ENCODE assay signal across 22 cellular contexts in the genomic region with DNA sequence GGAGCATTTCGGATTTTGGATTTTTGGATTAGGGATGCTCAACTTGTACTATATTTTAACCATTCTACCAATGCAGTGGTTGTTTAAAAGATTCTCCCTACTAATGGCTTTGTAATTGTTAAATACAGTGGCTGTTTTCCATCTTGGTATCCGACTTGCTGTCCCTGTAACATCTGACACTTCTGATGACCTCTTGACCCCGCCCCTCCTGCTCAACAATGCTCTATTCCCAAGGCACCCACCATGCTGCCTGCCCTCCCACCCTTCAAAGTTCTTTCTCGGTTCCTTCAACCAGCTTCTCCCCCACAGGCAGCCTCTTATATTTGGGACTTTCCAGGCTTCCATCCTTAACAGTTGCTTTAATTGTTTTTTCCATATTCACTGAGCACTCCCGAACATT. TPM values are rescaled to one million over a fixed set of nuclear protein-coding genes. Genes with fewer than 3 reads are reported as not detected.
A peak's percentile ranks its signal among the peaks of the same experiment; 100 is the strongest.
DNase-seq lines count a peak whose midpoint lies in the region; ATAC-seq, FAIRE-seq and TF ChIP-seq lines count a peak whose summit lies in the region.
"Had no signal": no experiment of that assay in that cellular context is flagged by ENCODE, and none has a peak within 500 bp of the region (broad histone marks: within the 10 kb centered on the region; RNA-seq: fewer than 3 reads in every experiment).

No MANE protein-coding gene starts in this region.

- ATAC-seq in GM12878 (no peak), HG03039 (IDR thresholded peaks at IDR 0.05; ENCODE audit: unreplicated experiment) (no peak), GM18909 (IDR thresholded peaks at IDR 0.05; ENCODE audit: poor library complexity, unreplicated experiment) (no peak), GM21447 (IDR thresholded peaks at IDR 0.05; ENCODE audit: unreplicated experiment) (no peak)
- ATAC-seq: HepG2 had no signal

- DNase-seq in GM12878 (ENCODE audit: low read depth, low spot score) (no peak), neural progenitor cell (ENCODE audit: low spot score) (peak; percentile 29), D341Med (ENCODE audit: low spot score) (no peak)
- DNase-seq: ACHN; CD4-positive, CD25-positive, alpha-beta regulatory T cell; DMS79; GM23248; KG1; NCI-H1417 treated with DMSO at 0.1 percent for 48 hours; NCI-H2029 treated with DMSO at 0.1 percent for 48 hours; NCI-H2171 treated with DMSO at 0.1 percent for 48 hours; NCI-H446 treated with DMSO at 0.1 percent for 48 hours; NK-92 treated with Interleukin-12 subunit alpha and Interleukin-12 subunit beta, amount 100 ng/mL, for 24 hours; SHP77 had no signal

- H3K4me1 ChIP-seq in HUES48 (ENCODE audit: control insufficient read depth, insufficient read depth, low read length) (peaks cover 26% of the 10 kb centered on the region), GM12878 (ENCODE audit: control insufficient read depth, insufficient read depth, low read length) (peaks cover 3% of the 10 kb centered on the region; the same call in 1 of the 2 replicates), iPS-15b (ENCODE audit: control insufficient read depth, insufficient read depth, low read length) (peaks cover 21% of the 10 kb centered on the region), neural progenitor cell (peaks cover 40% of the 10 kb centered on the region)

- no peak for FAIRE-seq in GM12878 (lab: Jason Lieb, UNC)
- FAIRE-seq: D721Med, HepG2 had no signal

- no peaks in the 10 kb centered on the region for H3K9me3 Mint-ChIP-seq in neural progenitor cell

- H3K4me2 ChIP-seq in GM12878 (ENCODE audit: control insufficient read depth, insufficient read depth) (no peak overlapping the region), neural progenitor cell (peak overlapping the region; percentile 78)

- H3K79me2 ChIP-seq in GM12878 (ENCODE audit: control insufficient read depth, insufficient read depth, low read length): no peaks in the 10 kb centered on the region
- no peaks in the 10 kb centered on the region for H3K79me2 ChIP-seq in neural progenitor cell (ENCODE audit: low read depth)

- H3F3A ChIP-seq in neural progenitor cell (ENCODE audit: low read depth): peaks cover 23% of the 10 kb centered on the region

- TF ChIP-seq EP300 in GM12878 (IDR thresholded peaks at IDR 0.05; ENCODE audit: borderline replicate concordance in 1 of 2, control insufficient read depth in 1 of 2, low read depth in 2 of 2, low read length in 2 of 2): no peak

- H3K36me3 ChIP-seq in HUES48 (ENCODE audit: control insufficient read depth, insufficient read depth, low read length): no peaks in the 10 kb centered on the region
- no peaks in the 10 kb centered on the region for H3K36me3 ChIP-seq in GM12878 (ENCODE audit: control insufficient read depth in 2 of 2, insufficient read depth in 2 of 2, low read length in 1 of 2)
- H3K36me3 ChIP-seq in iPS-15b (ENCODE audit: control insufficient read depth, insufficient read depth, low read length): no peaks in the 10 kb centered on the region
- H3K36me3 ChIP-seq in neural progenitor cell: no peaks in the 10 kb centered on the region

- H3K9ac ChIP-seq in HUES48 (ENCODE audit: low read depth, low read length) (no peak overlapping the region), GM12878 (ENCODE audit: control insufficient read depth, insufficient read depth, low read length) (no peak overlapping the region), iPS-15b (ENCODE audit: low read depth, low read length) (no peak overlapping the region), neural progenitor cell (no peak overlapping the region)
- H3K9ac ChIP-seq: GM23248 had no signal

- SMC1A ChIA-PET in GM12878 (lab: Charles Lee; ENCODE audit: uncharacterized antibody, unreplicated experiment): interaction anchor here (1.6 to 7.1 kb wide), 5 partner anchors 20 to 223 kb away, joined by 3 to 70 read pairs (median 39); no protein-coding TSS in a partner anchor

- intact Hi-C loops in GM12878 (cut with micrococcal nuclease; ENCODE audit: unreplicated experiment): no loop called here

- peak overlapping the region; percentile 82 for H3K4me3 Mint-ChIP-seq in neural progenitor cell

- H4K20me1 ChIP-seq in GM12878 (ENCODE audit: control insufficient read depth, insufficient read depth) (no peaks in the 10 kb centered on the region), neural progenitor cell (ENCODE audit: low read depth) (no peaks in the 10 kb centered on the region)

- H3K36me3 Mint-ChIP-seq in neural progenitor cell: peaks cover 4% of the 10 kb centered on the region
- H3K36me3 Mint-ChIP-seq: CD4-positive, CD25-positive, alpha-beta regulatory T cell had no signal

- in situ Hi-C loops in GM12878 (cut with MboI): no loop called here

- H3K27me3 Mint-ChIP-seq in neural progenitor cell (ENCODE audit: insufficient read depth, low read depth): peaks cover 4% of the 10 kb centered on the region

- POLR2A ChIA-PET in GM12878 (lab: Charles Lee): interaction anchor here (0.6 to 7.0 kb wide), 4 partner anchors 18 to 224 kb away, joined by 3 to 103 read pairs (median 4); no protein-coding TSS in a partner anchor

- H3K9me3 ChIP-seq in HUES48 (ENCODE audit: control insufficient read depth, insufficient read depth, low read length) (no peaks in the 10 kb centered on the region), GM12878 (replicated peaks; ENCODE audit: control insufficient read depth, insufficient read depth, low read length) (no peaks in the 10 kb centered on the region; the same call in 1 of the 3 replicates), iPS-15b (ENCODE audit: control insufficient read depth, insufficient read depth, low read length) (no peaks in the 10 kb centered on the region), neural progenitor cell (ENCODE audit: low read depth) (no peaks in the 10 kb centered on the region)

- TF ChIP-seq RAD21 in GM12878 (IDR thresholded peaks at IDR 0.05; ENCODE audit: insufficient read depth, low read depth, low read length): no peak

- H3K27me3 ChIP-seq in HUES48 (ENCODE audit: control insufficient read depth, insufficient read depth, low read length) (no peaks in the 10 kb centered on the region), GM12878 (replicated peaks in 1 of 2; ENCODE audit: control insufficient read depth in 2 of 2, insufficient read depth in 2 of 2, low read length in 1 of 2) (no peaks in the 10 kb centered on the region), iPS-15b (ENCODE audit: control insufficient read depth, insufficient read depth, low read length) (no peaks in the 10 kb centered on the region), neural progenitor cell (no peaks in the 10 kb centered on the region)

- CTCF ChIA-PET in GM12878 (lab: Yijun Ruan, JAX): interaction anchor here (1.5 to 5.6 kb wide), 3 partner anchors 22 to 333 kb away, joined by 3 to 56 read pairs (median 14); no protein-coding TSS in a partner anchor

- H3K27ac ChIP-seq in HUES48 (ENCODE audit: low read depth, low read length): peak overlapping the region; percentile 96
- H3K27ac ChIP-seq in GM12878 (ENCODE audit: control insufficient read depth, insufficient read depth): no peak overlapping the region
- no peak overlapping the region for H3K27ac ChIP-seq in neural progenitor cell

- TF ChIP-seq CTCF in GM12878 (IDR thresholded peaks at IDR 0.05 in 2 of 3, conservative IDR thresholded peaks at IDR 0.05 in 1 of 3; ENCODE audit: control insufficient read depth in 2 of 3, extremely low read depth in 1 of 3, insufficient read depth in 1 of 3, low read depth in 3 of 3, low read length in 3 of 3) (no peak), neural progenitor cell (IDR thresholded peaks at IDR 0.05) (no peak)

- BruUV-seq in GM12878 (replicated peaks; lab: Mats Ljungman, UMichigan): no TSS peak

- H2AFZ ChIP-seq in GM12878 (ENCODE audit: control insufficient read depth, low read depth, low read length) (no peak overlapping the region), neural progenitor cell (replicated peaks) (no peak overlapping the region)
- H2AFZ ChIP-seq: GM23248 had no signal

- RAD21 ChIA-PET in GM12878 (lab: Charles Lee; ENCODE audit: unreplicated experiment): interaction anchor here (0.6 to 16.1 kb wide), 5 partner anchors 19 to 307 kb away, joined by 3 to 274 read pairs (median 5); no protein-coding TSS in a partner anchor

- peak overlapping the region; percentile 93 for H3K27ac Mint-ChIP-seq in neural progenitor cell

- 73% methylated on average over 5 of the region's 5 CpGs for WGBS in GM12878 (ENCODE audit: insufficient coverage, insufficient replicate concordance, low lambda C conversion rate, missing lambda C conversion rate)

- H3K4me1 Mint-ChIP-seq in neural progenitor cell: peaks cover 43% of the 10 kb centered on the region

- no peak for TF ChIP-seq POLR2A in GM12878 (IDR thresholded peaks at IDR 0.05; ENCODE audit: low read depth, low read length)

- H3K4me3 ChIP-seq in HUES48 (ENCODE audit: low read depth, low read length) (no peak overlapping the region), GM12878 (no peak overlapping the region), iPS-15b (ENCODE audit: low read depth, low read length) (peak overlapping the region; percentile 74), neural progenitor cell (no peak overlapping the region)
- H3K4me3 ChIP-seq: GM23248 had no signal

TF ChIP-seq in GM12878, 131 proteins besides CTCF, POLR2A, EP300 and RAD21 (continues in another document):
- TF ChIP-seq NBN (IDR thresholded peaks at IDR 0.05) (no peak), CBX5 (IDR thresholded peaks at IDR 0.05; ENCODE audit: low read depth) (no peak), MTA2 (IDR thresholded peaks at IDR 0.05; ENCODE audit: low read depth) (0 out of 2 replicates have a peak, but pooled peaks have one; percentile 19)
- TF ChIP-seq, protein P1, sequence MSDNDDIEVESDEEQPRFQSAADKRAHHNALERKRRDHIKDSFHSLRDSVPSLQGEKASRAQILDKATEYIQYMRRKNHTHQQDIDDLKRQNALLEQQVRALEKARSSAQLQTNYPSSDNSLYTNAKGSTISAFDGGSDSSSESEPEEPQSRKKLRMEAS (IDR thresholded peaks at IDR 0.05; ENCODE audit: low read depth, low read length): no peak

RNA-seq across cellular contexts. Expression of a gene that starts 2.0 kb away (rescaled TPM):
- total RNA-seq in GM12878 (2013; cell fraction: nucleolus; rRNA removed): 13.4 and 13.7 TPM in 2 replicates
- total RNA-seq in GM12878 (2014; rRNA removed) (5.5 and 7.3 TPM in 2 replicates), GM12878 (2014; rRNA removed; fragmentation: Illumina TruSeq; extraction: Trizol) (9.2 and 11.2 TPM in 2 replicates), GM12878 (2021) (6.7 and 7.4 TPM in 2 replicates), neural progenitor cell (ENCODE audit: low replicate concordance) (26.4 and 37.7 TPM in 2 replicates)
- 2.4 TPM for polyA plus RNA-seq in GM12878 (2011; ENCODE audit: low read depth)
- polyA plus RNA-seq in GM12878 (2011; rRNA removed) (8.9 and 13.9 TPM in 2 replicates), GM12878 (2014; fragmentation: Illumina TruSeq; extraction: Trizol) (12.5 and 14.0 TPM in 2 replicates), GM12878 (2014; fragmentation: Nextera tagmentation; extraction: Ambion mirVana) (10 to 100 TPM; 13.5 to 17.3 TPM), GM12878 (2014; rRNA removed) (8.0 and 10.1 TPM in 2 replicates), GM12878 (2016; fragmentation: Nextera tagmentation; extraction: Ambion mirVana) (10 to 100 TPM; 13.8 to 14.2 TPM)
- 5.3 TPM in 2 replicates for polyA plus RNA-seq in GM12878 (2011; cell fraction: cytosol; rRNA removed)
- polyA plus RNA-seq in GM12878 (2011; cell fraction: nucleus; rRNA removed): 3.0 and 3.8 TPM in 2 replicates
- polyA plus RNA-seq in GM12878 (2012): 1.4 and 1.9 TPM in 2 replicates
- polyA minus RNA-seq in GM12878 (2011; rRNA and poly(A)+ RNA removed): 5.7 and 9.3 TPM in 2 replicates
- polyA minus RNA-seq in GM12878 (2011; cell fraction: cytosol; rRNA and poly(A)+ RNA removed): 3.4 TPM in 1 of 2 replicates, not detected in the other
- polyA minus RNA-seq in GM12878 (2011; cell fraction: nucleus; rRNA and poly(A)+ RNA removed): 1.6 and 2.2 TPM in 2 replicates
- total RNA-seq: HepG2, OCI-LY7 had no signal
- polyA plus RNA-seq: HepG2 had no signal
